Comparison of ENCODE assay signal across 3 cellular contexts in the genomic region with DNA sequence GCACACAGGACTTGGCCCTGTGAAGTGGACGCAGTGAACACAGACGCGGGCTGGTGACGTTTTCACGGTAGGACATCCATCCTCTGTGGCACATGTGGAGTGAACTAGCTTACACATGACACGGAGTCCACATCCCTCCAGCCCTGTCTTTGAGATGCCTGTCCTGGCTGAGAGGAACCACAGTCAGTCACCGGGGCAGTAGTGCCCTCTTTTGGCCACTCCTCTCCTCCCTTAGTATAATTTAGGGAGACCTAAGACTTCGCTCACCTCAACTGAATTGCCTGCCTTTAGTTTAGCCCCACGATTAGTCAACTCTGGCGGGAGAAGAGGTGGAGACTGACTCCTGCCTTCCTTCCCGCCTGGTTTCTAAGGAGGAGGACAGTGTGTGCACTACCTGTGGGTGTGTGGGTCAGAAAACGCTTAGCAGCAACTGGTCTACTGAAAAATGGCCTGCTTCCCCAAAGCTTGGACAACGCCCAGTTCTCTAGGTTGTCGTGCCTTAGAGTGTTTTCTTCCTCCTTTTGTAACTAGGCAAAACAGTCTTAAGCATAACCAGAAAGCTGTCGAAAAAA.
TF ChIP-seq lines count a peak whose summit lies in the region.

No MANE protein-coding gene starts in this region.

TF ChIP-seq in SK-N-SH, 30 proteins besides CTCF, POLR2A, EP300 and RAD21:
- TF ChIP-seq, protein P1, sequence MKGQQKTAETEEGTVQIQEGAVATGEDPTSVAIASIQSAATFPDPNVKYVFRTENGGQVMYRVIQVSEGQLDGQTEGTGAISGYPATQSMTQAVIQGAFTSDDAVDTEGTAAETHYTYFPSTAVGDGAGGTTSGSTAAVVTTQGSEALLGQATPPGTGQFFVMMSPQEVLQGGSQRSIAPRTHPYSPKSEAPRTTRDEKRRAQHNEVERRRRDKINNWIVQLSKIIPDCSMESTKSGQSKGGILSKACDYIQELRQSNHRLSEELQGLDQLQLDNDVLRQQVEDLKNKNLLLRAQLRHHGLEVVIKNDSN (IDR thresholded peaks at IDR 0.05; ENCODE audit: borderline replicate concordance, low read depth): no peak
- no peak for TF ChIP-seq RXRA (IDR thresholded peaks at IDR 0.05; ENCODE audit: borderline replicate concordance, low read depth)
- TF ChIP-seq EZH2phosphoT487 (IDR thresholded peaks at IDR 0.05; ENCODE audit: borderline replicate concordance, low read depth): no peak
- TF ChIP-seq GABPA (IDR thresholded peaks at IDR 0.05; ENCODE audit: low read depth): no peak
- TF ChIP-seq, protein P2, sequence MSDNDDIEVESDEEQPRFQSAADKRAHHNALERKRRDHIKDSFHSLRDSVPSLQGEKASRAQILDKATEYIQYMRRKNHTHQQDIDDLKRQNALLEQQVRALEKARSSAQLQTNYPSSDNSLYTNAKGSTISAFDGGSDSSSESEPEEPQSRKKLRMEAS (IDR thresholded peaks at IDR 0.05; ENCODE audit: low read depth): no peak
TF ChIP-seq in SK-N-SH: peak in this region for 0.

TF ChIP-seq in SK-N-SH treated with all-trans-retinoic acid at 6 μM for 48 hours, 23 proteins besides CTCF, POLR2A, EP300 and RAD21:
- TF ChIP-seq ZFP30 (CRISPR knock-in tag; IDR thresholded peaks at IDR 0.05) (no peak), BACH2 (CRISPR knock-in tag; IDR thresholded peaks at IDR 0.05; ENCODE audit: borderline replicate concordance) (no peak), ZNF70 (CRISPR knock-in tag; IDR thresholded peaks at IDR 0.05) (no peak), ZFP3 (CRISPR knock-in tag; IDR thresholded peaks at IDR 0.05) (no peak)

TF ChIP-seq in H1, 55 proteins besides CTCF, POLR2A, EP300 and RAD21:
- TF ChIP-seq, protein P2 (IDR thresholded peaks at IDR 0.05): no peak
- TF ChIP-seq JUN (IDR thresholded peaks at IDR 0.05; ENCODE audit: low read depth, low read length): no peak
- TF ChIP-seq BRCA1 (IDR thresholded peaks at IDR 0.05; ENCODE audit: low read depth, low read length): no peak
- TF ChIP-seq, protein P3, sequence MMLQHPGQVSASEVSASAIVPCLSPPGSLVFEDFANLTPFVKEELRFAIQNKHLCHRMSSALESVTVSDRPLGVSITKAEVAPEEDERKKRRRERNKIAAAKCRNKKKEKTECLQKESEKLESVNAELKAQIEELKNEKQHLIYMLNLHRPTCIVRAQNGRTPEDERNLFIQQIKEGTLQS (IDR thresholded peaks at IDR 0.05; ENCODE audit: insufficient read depth, low read depth, low read length): no peak
- no peak for TF ChIP-seq POLR2AphosphoS5 (IDR thresholded peaks at IDR 0.05; ENCODE audit: low read depth, low read length)
- TF ChIP-seq SP2 (IDR thresholded peaks at IDR 0.05; ENCODE audit: low read length): no peak
- no peak for TF ChIP-seq RXRA (IDR thresholded peaks at IDR 0.05; ENCODE audit: insufficient read depth, low read depth, low read length)
- TF ChIP-seq CBX5 (IDR thresholded peaks at IDR 0.05; ENCODE audit: low read depth, low read length): no peak
- TF ChIP-seq SIX5 (IDR thresholded peaks at IDR 0.05; ENCODE audit: low read depth, low read length): no peak
- TF ChIP-seq SIN3A (conservative IDR thresholded peaks at IDR 0.05 in 1 of 2, IDR thresholded peaks at IDR 0.05 in 1 of 2; ENCODE audit: low read depth in 1 of 2, low read length in 2 of 2): no peak
- TF ChIP-seq PHF8 (conservative IDR thresholded peaks at IDR 0.05; ENCODE audit: low read depth, low read length): no peak
